Comparison of ENCODE assay signal across 11 cellular contexts in genomic region chr17:40307691-40308289, GRCh38. TPM values are rescaled to one million over a fixed set of nuclear protein-coding genes. Genes with fewer than 3 reads are reported as not detected.
DNase-seq lines count a peak whose midpoint lies in the region; ATAC-seq and TF ChIP-seq lines count a peak whose summit lies in the region.
"Had no signal": no experiment of that assay in that cellular context is flagged by ENCODE, and none has a peak within 500 bp of the region (broad histone marks: within the 10 kb centered on the region; RNA-seq: fewer than 3 reads in every experiment).

No MANE protein-coding gene starts in this region.

- peaks cover 87% of the 10 kb centered on the region for H3K4me1 ChIP-seq in left ventricle myocardium inferior
- peaks cover 58% of the 10 kb centered on the region for H3K4me1 ChIP-seq in mesenchymal stem cell (ENCODE audit: control insufficient read depth, insufficient read depth, low read depth, low read length)

- TF ChIP-seq CTCF in left ventricle myocardium inferior (IDR thresholded peaks at IDR 0.05; ENCODE audit: borderline replicate concordance): no peak

- H3K27ac ChIP-seq in left ventricle myocardium inferior (replicated peaks): peak overlapping the region; percentile 56
- no peak overlapping the region for H3K27ac ChIP-seq in mesenchymal stem cell (ENCODE audit: low read length, poor library complexity, severe bottlenecking)

- H3K14ac ChIP-seq in mesenchymal stem cell (ENCODE audit: low read length in 2 of 2): no peak overlapping the region

- 14% methylated on average over 3 of the region's 3 CpGs for WGBS in mesenchymal stem cell

- H4K91ac ChIP-seq in mesenchymal stem cell (ENCODE audit: low read length): peak overlapping the region; percentile 77

- peak overlapping the region; percentile 47 for H2AK5ac ChIP-seq in mesenchymal stem cell (ENCODE audit: low read length, severe bottlenecking)

- DNase-seq in left ventricle myocardium inferior (peak; percentile 12), left ventricle myocardium superior (no peak), amniotic epithelial cell (ENCODE audit: low read depth) (peak; percentile 58), mesenchymal stem cell (peak; percentile 68), ecto neural progenitor cell (ENCODE audit: low spot score) (no peak), NCI-H2081 treated with DMSO at 0.1 percent for 48 hours (lab: John Stamatoyannopoulos, UW) (no peak)
- DNase-seq: natural killer cell had no signal

- H3K79me1 ChIP-seq in mesenchymal stem cell (replicated peaks; ENCODE audit: low read length, poor library complexity, severe bottlenecking): peaks cover 4% of the 10 kb centered on the region

- H2BK12ac ChIP-seq in mesenchymal stem cell (ENCODE audit: low read length in 2 of 2): peak overlapping the region in 1 of 2 experiments; percentile 70

- no peak overlapping the region for H2BK15ac ChIP-seq in mesenchymal stem cell (ENCODE audit: low read depth, poor library complexity, severe bottlenecking)

- H3K4ac ChIP-seq in mesenchymal stem cell (ENCODE audit: low read depth in 1 of 2, low read length in 2 of 2): peak overlapping the region in 1 of 2 experiments; percentile 21

- H3K23ac ChIP-seq in mesenchymal stem cell (ENCODE audit: low read length in 2 of 2): no peak overlapping the region

- ATAC-seq in left ventricle myocardium superior (no peak), HG03135 (IDR thresholded peaks at IDR 0.05; ENCODE audit: unreplicated experiment) (no peak), GM21825 (IDR thresholded peaks at IDR 0.05; ENCODE audit: unreplicated experiment) (no peak)
- ATAC-seq: natural killer cell had no signal

- H3K36me3 ChIP-seq in left ventricle myocardium inferior (no peaks in the 10 kb centered on the region), mesenchymal stem cell (ENCODE audit: control insufficient read depth in 1 of 2, insufficient read depth in 2 of 2, low read depth in 1 of 2, low read length in 2 of 2) (no peaks in the 10 kb centered on the region)

- peak overlapping the region; percentile 67 for H3K9ac ChIP-seq in mesenchymal stem cell (ENCODE audit: low read length)

- intact Hi-C loops in left ventricle myocardium inferior (cut with micrococcal nuclease): no loop called here
- intact Hi-C loops in left ventricle myocardium superior (cut with micrococcal nuclease): no loop called here

- peak overlapping the region; percentile 89 for H4K8ac ChIP-seq in mesenchymal stem cell (ENCODE audit: low read length)

- H3K18ac ChIP-seq in mesenchymal stem cell (ENCODE audit: low read depth in 1 of 2, low read length in 2 of 2): peak overlapping the region; percentile 55 to 86

- H3K4me3 ChIP-seq in left ventricle myocardium inferior (no peak overlapping the region), mesenchymal stem cell (ENCODE audit: insufficient read depth in 1 of 2, low read depth in 1 of 2, low read length in 2 of 2) (peak overlapping the region in 1 of 2 experiments; percentile 37)

- no peak overlapping the region for H3K4me2 ChIP-seq in mesenchymal stem cell (ENCODE audit: low read length, poor library complexity, severe bottlenecking)

- H3K9me3 ChIP-seq in left ventricle myocardium inferior (replicated peaks) (no peaks in the 10 kb centered on the region), mesenchymal stem cell (ENCODE audit: control insufficient read depth, low read length) (no peaks in the 10 kb centered on the region)

- no peak overlapping the region for H2BK5ac ChIP-seq in mesenchymal stem cell (ENCODE audit: low read depth, low read length, poor library complexity, severe bottlenecking)

- no peak overlapping the region for H2AFZ ChIP-seq in mesenchymal stem cell (ENCODE audit: low read depth, low read length)

- H2BK120ac ChIP-seq in mesenchymal stem cell (ENCODE audit: low read depth, low read length): peak overlapping the region; percentile 58

- H3K27me3 ChIP-seq in left ventricle myocardium inferior (ENCODE audit: low read depth) (no peaks in the 10 kb centered on the region), mesenchymal stem cell (ENCODE audit: control insufficient read depth in 1 of 2, insufficient read depth in 1 of 2, low read length in 2 of 2) (no peaks in the 10 kb centered on the region)

RNA-seq across cellular contexts. Expression of gene RARA, which starts 1.2 kb away (rescaled TPM):
- 17.1 TPM for total RNA-seq in left ventricle myocardium inferior
- total RNA-seq in left ventricle myocardium superior: 18.6 TPM
- 32.6 TPM for polyA plus RNA-seq in mesenchymal stem cell (2013, experiment 1 of 2)
- polyA plus RNA-seq in mesenchymal stem cell (2013, experiment 2 of 2): 32.1 TPM

RNA-seq across cellular contexts. Expression of gene CDC6, which starts 20.1 kb away (rescaled TPM):
- 0.55 TPM for total RNA-seq in left ventricle myocardium inferior
- total RNA-seq in left ventricle myocardium superior: 0.99 TPM
- 8.5 TPM for polyA plus RNA-seq in mesenchymal stem cell (2013, experiment 1 of 2)
- polyA plus RNA-seq in mesenchymal stem cell (2013, experiment 2 of 2): 9.1 TPM

RNA-seq across cellular contexts. Expression of gene GJD3, which starts 56.7 kb away (rescaled TPM):
- total RNA-seq in left ventricle myocardium inferior: 0.88 TPM
- 1.2 TPM for total RNA-seq in left ventricle myocardium superior
- 0.44 TPM for polyA plus RNA-seq in mesenchymal stem cell (2013, experiment 1 of 2)
- polyA plus RNA-seq in mesenchymal stem cell (2013, experiment 2 of 2): 0.29 TPM
- total RNA-seq: H4, natural killer cell, NCI-H460 had no signal

Comparison
In these comparisons a context has a peak if more than half of its experiments do, and no peak if none do; other contexts are left out.
1. DNase-seq: peak in left ventricle myocardium inferior (single experiment), amniotic epithelial cell (single experiment) and mesenchymal stem cell (single experiment); none in left ventricle myocardium superior (single experiment), ecto neural progenitor cell (single experiment) and NCI-H2081 treated with DMSO at 0.1 percent for 48 hours (single experiment).